In genomic region chr5:108382784-108383358, GRCh38 we compare ENCODE assay signal across 8 cellular contexts. TPM values are rescaled to one million over a fixed set of nuclear protein-coding genes. Genes with fewer than 3 reads are reported as not detected.
DNase-seq lines count a peak whose midpoint lies in the region; ATAC-seq lines count a peak whose summit lies in the region.

No MANE protein-coding gene starts in this region.

- CTCF ChIA-PET in CD8-positive, alpha-beta memory T cell (lab: Charles Lee): interaction anchor here (0.7 to 2.0 kb wide), 3 partner anchors 16 to 1027 kb away, joined by 3 to 5 read pairs (median 3); partner anchors contain the start of gene PJA2

- peak; percentile 13 for ATAC-seq in effector memory CD8-positive, alpha-beta T cell (replicated peaks)
- ATAC-seq in natural killer cell treated with Interleukin-12 subunit alpha and Interleukin-12 subunit beta and Interleukin-15 and Interleukin-18, amount 100 ng/mL, for 72 hours: no peak
- ATAC-seq in HG02852 (IDR thresholded peaks at IDR 0.05; ENCODE audit: unreplicated experiment): no peak

- peak in 2 of 5 donors; percentile 43 to 55 for DNase-seq in CD8-positive, alpha-beta memory T cell
- no peak for DNase-seq in H7
- DNase-seq in SJCRH30: no peak
- no peak for DNase-seq in effector memory CD8-positive, alpha-beta T cell
- no peak for DNase-seq in natural killer cell treated with Interleukin-12 subunit alpha and Interleukin-12 subunit beta and Interleukin-15 and Interleukin-18, amount 100 ng/mL, for 72 hours (ENCODE audit: low spot score)
- no peak for DNase-seq in NCI-H128 (lab: John Stamatoyannopoulos, UW; ENCODE audit: unreplicated experiment)
- DNase-seq in A172 (ENCODE audit: low spot score): no peak

- peak overlapping the region; percentile 93 to 99 (median 98) for H3K27ac Mint-ChIP-seq in CD8-positive, alpha-beta memory T cell
- H3K27ac Mint-ChIP-seq in effector memory CD8-positive, alpha-beta T cell: peak overlapping the region; percentile 90 to 97
- peak overlapping the region; percentile 88 to 90 for H3K27ac Mint-ChIP-seq in natural killer cell treated with Interleukin-12 subunit alpha and Interleukin-12 subunit beta and Interleukin-15 and Interleukin-18, amount 100 ng/mL, for 72 hours

- peak overlapping the region; percentile 87 for H3K4me3 ChIP-seq in CD8-positive, alpha-beta memory T cell (ENCODE audit: low read length)
- peak overlapping the region; percentile 91 for H3K4me3 ChIP-seq in H7 (ENCODE audit: insufficient read depth, low read depth, low read length)
- H3K4me3 ChIP-seq in SJCRH30: peak overlapping the region; percentile 87

- peaks cover 31% of the 10 kb centered on the region for H3K4me1 ChIP-seq in CD8-positive, alpha-beta memory T cell (ENCODE audit: insufficient read depth, low read length)
- H3K4me1 ChIP-seq in SJCRH30: peaks cover 27% of the 10 kb centered on the region

- H3K9me3 Mint-ChIP-seq in CD8-positive, alpha-beta memory T cell: no peaks in the 10 kb centered on the region
- H3K9me3 Mint-ChIP-seq in effector memory CD8-positive, alpha-beta T cell: no peaks in the 10 kb centered on the region
- no peaks in the 10 kb centered on the region for H3K9me3 Mint-ChIP-seq in natural killer cell treated with Interleukin-12 subunit alpha and Interleukin-12 subunit beta and Interleukin-15 and Interleukin-18, amount 100 ng/mL, for 72 hours

- H3K27me3 Mint-ChIP-seq in CD8-positive, alpha-beta memory T cell: peaks cover 0 to 1% of the 10 kb centered on the region in 2 donors
- no peaks in the 10 kb centered on the region for H3K27me3 Mint-ChIP-seq in effector memory CD8-positive, alpha-beta T cell
- no peaks in the 10 kb centered on the region for H3K27me3 Mint-ChIP-seq in natural killer cell treated with Interleukin-12 subunit alpha and Interleukin-12 subunit beta and Interleukin-15 and Interleukin-18, amount 100 ng/mL, for 72 hours

- peaks cover 0 to 8% (median 0%) of the 10 kb centered on the region in 3 donors for H3K36me3 Mint-ChIP-seq in CD8-positive, alpha-beta memory T cell
- peaks cover 26% of the 10 kb centered on the region for H3K36me3 Mint-ChIP-seq in effector memory CD8-positive, alpha-beta T cell (ENCODE audit: insufficient read depth)
- no peaks in the 10 kb centered on the region for H3K36me3 Mint-ChIP-seq in natural killer cell treated with Interleukin-12 subunit alpha and Interleukin-12 subunit beta and Interleukin-15 and Interleukin-18, amount 100 ng/mL, for 72 hours

- H3K27ac ChIP-seq in CD8-positive, alpha-beta memory T cell (ENCODE audit: low read depth, low read length): peak overlapping the region; percentile 96
- H3K27ac ChIP-seq in SJCRH30: peak overlapping the region; percentile 96

- H3K27me3 ChIP-seq in CD8-positive, alpha-beta memory T cell (ENCODE audit: insufficient read depth, low read length, poor library complexity, severe bottlenecking): no peaks in the 10 kb centered on the region
- no peaks in the 10 kb centered on the region for H3K27me3 ChIP-seq in H7 (ENCODE audit: control insufficient read depth, insufficient read depth, low read length)
- H3K27me3 ChIP-seq in SJCRH30: no peaks in the 10 kb centered on the region

- no peaks in the 10 kb centered on the region for H3K36me3 ChIP-seq in CD8-positive, alpha-beta memory T cell (ENCODE audit: insufficient read depth, low read length)
- no peaks in the 10 kb centered on the region for H3K36me3 ChIP-seq in H7 (replicated peaks; ENCODE audit: control insufficient read depth, insufficient read depth, low read length)
- H3K36me3 ChIP-seq in SJCRH30: no peaks in the 10 kb centered on the region

- no peaks in the 10 kb centered on the region for H3K9me3 ChIP-seq in CD8-positive, alpha-beta memory T cell (ENCODE audit: low read length)
- H3K9me3 ChIP-seq in SJCRH30 (replicated peaks): no peaks in the 10 kb centered on the region

- peak overlapping the region; percentile 86 to 98 (median 89) for H3K4me3 Mint-ChIP-seq in CD8-positive, alpha-beta memory T cell
- H3K4me3 Mint-ChIP-seq in effector memory CD8-positive, alpha-beta T cell: peak overlapping the region; percentile 74 to 86
- H3K4me3 Mint-ChIP-seq in natural killer cell treated with Interleukin-12 subunit alpha and Interleukin-12 subunit beta and Interleukin-15 and Interleukin-18, amount 100 ng/mL, for 72 hours: peak overlapping the region; percentile 85

- H3K4me1 Mint-ChIP-seq in CD8-positive, alpha-beta memory T cell: peaks cover 33 to 46% (median 38%) of the 10 kb centered on the region in 3 donors
- peaks cover 19 to 38% of the 10 kb centered on the region in 2 donors for H3K4me1 Mint-ChIP-seq in effector memory CD8-positive, alpha-beta T cell (ENCODE audit: low read depth in 2 of 2)
- H3K4me1 Mint-ChIP-seq in natural killer cell treated with Interleukin-12 subunit alpha and Interleukin-12 subunit beta and Interleukin-15 and Interleukin-18, amount 100 ng/mL, for 72 hours (ENCODE audit: low read depth in 2 of 2): peaks cover 17 to 25% of the 10 kb centered on the region in 2 donors

- POLR2A ChIA-PET in CD8-positive, alpha-beta memory T cell (lab: Charles Lee): interaction anchor here (0.9 to 3.2 kb wide), 7 partner anchors 11 to 1307 kb away, joined by 3 to 37 read pairs (median 4); partner anchors contain the start of genes MAN2A1 and PJA2

RNA-seq across cellular contexts. Expression of gene FBXL17, which starts 1.0 kb away (rescaled TPM):
- total RNA-seq in CD8-positive, alpha-beta memory T cell: 1 to 10 TPM; 6.4 to 6.9 TPM
- 8.2 TPM for polyA plus RNA-seq in CD8-positive, alpha-beta memory T cell
- total RNA-seq in H7 (2014; rRNA removed; shearing (Covaris generic)): 5.5 and 8.8 TPM in 2 replicates
- total RNA-seq in SJCRH30 (2014; rRNA removed; shearing (Covaris generic)): 7.1 and 7.4 TPM in 2 replicates
- 10 to 100 TPM; 11.5 to 14.1 TPM for total RNA-seq in natural killer cell treated with Interleukin-12 subunit alpha and Interleukin-12 subunit beta and Interleukin-15 and Interleukin-18, amount 100 ng/mL, for 72 hours
- 15.4 and 15.5 TPM in 2 replicates for total RNA-seq in A172 (2014; rRNA removed; shearing (Covaris generic))
